8 cellular contexts compared by ENCODE assay signal in the genomic region with DNA sequence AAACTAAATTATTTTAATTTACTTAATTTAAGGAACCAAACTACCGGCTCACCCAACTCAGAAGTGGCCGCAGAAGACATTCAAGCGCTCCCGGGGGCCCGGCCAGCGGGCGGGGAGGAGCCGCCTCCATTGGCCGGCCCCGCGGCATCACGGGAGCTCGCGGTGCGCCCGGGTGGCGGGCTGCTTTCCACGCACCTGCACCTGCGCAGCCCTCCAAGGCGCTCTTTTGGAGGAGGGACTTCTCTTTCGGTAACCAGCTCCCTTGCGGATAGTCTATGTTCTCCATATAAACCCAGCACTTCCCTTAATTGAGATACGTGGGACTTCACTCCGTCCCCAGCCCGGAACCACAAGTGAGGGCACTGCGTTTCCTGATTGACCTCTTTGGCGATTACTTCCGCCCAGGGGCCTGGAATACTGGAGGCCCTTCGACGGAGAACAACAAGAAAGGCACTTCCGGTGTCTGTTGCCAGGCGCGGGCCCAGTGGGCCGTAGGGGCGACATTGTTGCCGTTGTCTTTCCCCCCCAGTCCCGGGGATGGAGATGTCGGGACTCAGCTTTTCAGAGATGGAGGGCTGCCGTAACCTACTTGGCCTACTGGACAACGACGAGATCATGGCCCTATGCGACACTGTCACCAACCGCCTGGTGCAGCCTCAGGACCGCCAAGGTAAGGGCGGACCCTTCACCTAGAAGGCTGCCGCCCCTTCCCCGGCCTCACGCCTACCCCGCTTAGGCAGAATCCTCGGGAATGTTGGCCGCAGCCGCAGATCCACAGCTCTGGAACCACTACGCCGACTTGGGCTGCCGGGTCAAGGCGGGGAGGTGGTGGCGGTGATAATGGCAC. TPM values are rescaled to one million over a fixed set of nuclear protein-coding genes. Genes with fewer than 3 reads are reported as not detected.
DNase-seq lines count a peak whose midpoint lies in the region; ATAC-seq, FAIRE-seq and TF ChIP-seq lines count a peak whose summit lies in the region.

Gene C3orf38, plus strand, starts transcription at position 444 of the 847 bp plus-strand sequence. Its CDS starts 94 bp downstream, at position 538.

- peak; percentile 89 for FAIRE-seq in GM18507 (lab: Jason Lieb, UNC)
- peak; percentile 69 for FAIRE-seq in astrocyte (lab: Jason Lieb, UNC)

- ATAC-seq in HG02970 (IDR thresholded peaks at IDR 0.05; ENCODE audit: low FRiP score, unreplicated experiment) = peak; percentile 83

- H3K36me3 ChIP-seq in astrocyte (ENCODE audit: insufficient read depth, low read length) (peaks cover 11% of the 10 kb centered on the region), rectal smooth muscle tissue (ENCODE audit: control insufficient read depth, insufficient read depth, low read length) (no peaks in the 10 kb centered on the region), vagina (peaks cover 0 to 13% of the 10 kb centered on the region in 2 donors)

- H3K9me3 ChIP-seq in astrocyte (ENCODE audit: insufficient read depth, low read depth, low read length) (no peaks in the 10 kb centered on the region), vagina (no peaks in the 10 kb centered on the region)

- TF ChIP-seq POLR2A in vagina (IDR thresholded peaks at IDR 0.05) = no peak

- DNase-seq in GM18507 (ENCODE audit: extremely low spot score, insufficient read length, low read depth) (peak; percentile 62), NCI-H187 treated with DMSO at 0.1 percent for 48 hours (lab: John Stamatoyannopoulos, UW) (peak; percentile 13), astrocyte (ENCODE audit: low read depth) (peak; percentile 89), hepatic stellate cell (ENCODE audit: low spot score) (peak; percentile 87), vagina (ENCODE audit: extremely low spot score in 2 of 2) (peak in 1 of 2 donors; percentile 90)
- DNase-seq in T-helper 2 cell treated with Interferon-gamma antibody and Interleukin-4, amounts not matched to agents 5 μg/mL and 100 μg/mL, for 36 hours (ENCODE audit: low spot score) = peak; percentile 82

- no peaks in the 10 kb centered on the region for H3K27me3 ChIP-seq in astrocyte (ENCODE audit: insufficient read depth, low read length)
- H3K27me3 ChIP-seq in rectal smooth muscle tissue (ENCODE audit: control insufficient read depth, insufficient read depth, low read length) = no peaks in the 10 kb centered on the region
- no peaks in the 10 kb centered on the region for H3K27me3 ChIP-seq in vagina

- peaks cover 17% of the 10 kb centered on the region for H3K36me3 Mint-ChIP-seq in T-helper 2 cell treated with Interferon-gamma antibody and Interleukin-4, amounts not matched to agents 5 μg/mL and 100 μg/mL, for 36 hours (ENCODE audit: low read depth)
- H3K36me3 Mint-ChIP-seq in astrocyte (ENCODE audit: low read depth, unreplicated experiment) = no peaks in the 10 kb centered on the region

- H3K4me2 ChIP-seq in astrocyte (ENCODE audit: low read length) = peak within 1 kb of the TSS; percentile 96

- H3K79me2 ChIP-seq in astrocyte (ENCODE audit: insufficient read depth, low read length) = peaks cover 67% of the 10 kb centered on the region

- intact Hi-C loops in vagina (cut with DNase I) = no loop called here

- H3K9ac ChIP-seq in astrocyte (ENCODE audit: low read length) = peak within 1 kb of the TSS; percentile 99
- H3K9ac ChIP-seq in rectal smooth muscle tissue (ENCODE audit: low read length) = peak within 1 kb of the TSS; percentile 58

- H3K27ac ChIP-seq in astrocyte (ENCODE audit: low read depth, low read length) (peak within 1 kb of the TSS; percentile 92), rectal smooth muscle tissue (ENCODE audit: low read depth, low read length) (peak within 1 kb of the TSS; percentile 88), vagina (peak within 1 kb of the TSS; percentile 90)

- peaks cover 33% of the 10 kb centered on the region for H3K4me1 Mint-ChIP-seq in T-helper 2 cell treated with Interferon-gamma antibody and Interleukin-4, amounts not matched to agents 5 μg/mL and 100 μg/mL, for 36 hours (ENCODE audit: low read depth)
- peaks cover 7% of the 10 kb centered on the region for H3K4me1 Mint-ChIP-seq in astrocyte (ENCODE audit: low read depth, unreplicated experiment)

- H3K4me3 ChIP-seq in astrocyte (ENCODE audit: insufficient read depth, low read depth, low read length) (peak within 1 kb of the TSS; percentile 99), rectal smooth muscle tissue (ENCODE audit: low read length) (peak within 1 kb of the TSS; percentile 92), vagina (peak within 1 kb of the TSS; percentile 67 to 76)

- TF ChIP-seq CTCF in astrocyte (IDR thresholded peaks at IDR 0.05; ENCODE audit: insufficient read depth, low read depth, low read length) = no peak
- TF ChIP-seq CTCF in vagina (IDR thresholded peaks at IDR 0.05) = no peak

- H3K4me1 ChIP-seq in astrocyte (ENCODE audit: insufficient read depth, low read length) = peaks cover 13% of the 10 kb centered on the region
- H3K4me1 ChIP-seq in rectal smooth muscle tissue (ENCODE audit: control insufficient read depth, insufficient read depth, low read length) = peaks cover 10% of the 10 kb centered on the region
- peaks cover 52% of the 10 kb centered on the region for H3K4me1 ChIP-seq in vagina

- peak within 1 kb of the TSS; percentile 99 for H2AFZ ChIP-seq in astrocyte (ENCODE audit: low read depth, low read length)

- peak within 1 kb of the TSS; percentile 99 for H3K27ac Mint-ChIP-seq in T-helper 2 cell treated with Interferon-gamma antibody and Interleukin-4, amounts not matched to agents 5 μg/mL and 100 μg/mL, for 36 hours
- peak within 1 kb of the TSS; percentile 71 for H3K27ac Mint-ChIP-seq in astrocyte (ENCODE audit: unreplicated experiment)

- no peaks in the 10 kb centered on the region for H3K9me3 Mint-ChIP-seq in T-helper 2 cell treated with Interferon-gamma antibody and Interleukin-4, amounts not matched to agents 5 μg/mL and 100 μg/mL, for 36 hours
- no peaks in the 10 kb centered on the region for H3K9me3 Mint-ChIP-seq in astrocyte (ENCODE audit: unreplicated experiment)

- H4K20me1 ChIP-seq in astrocyte (ENCODE audit: insufficient read depth, low read length) = peaks cover 8% of the 10 kb centered on the region

- H3K4me3 Mint-ChIP-seq in T-helper 2 cell treated with Interferon-gamma antibody and Interleukin-4, amounts not matched to agents 5 μg/mL and 100 μg/mL, for 36 hours = peak within 1 kb of the TSS; percentile 98
- H3K4me3 Mint-ChIP-seq in astrocyte (ENCODE audit: unreplicated experiment) = peak within 1 kb of the TSS; percentile 92

- no peaks in the 10 kb centered on the region for H3K27me3 Mint-ChIP-seq in T-helper 2 cell treated with Interferon-gamma antibody and Interleukin-4, amounts not matched to agents 5 μg/mL and 100 μg/mL, for 36 hours (ENCODE audit: low read depth)
- H3K27me3 Mint-ChIP-seq in astrocyte (ENCODE audit: low read depth, unreplicated experiment) = no peaks in the 10 kb centered on the region

RNA-seq across cellular contexts. Expression of gene C3orf38, which starts in this region (rescaled TPM):
- total RNA-seq in astrocyte (35.0 and 37.9 TPM in 2 replicates), vagina (16.0 TPM)
